Comparison of ENCODE assay signal across 8 cellular contexts in genomic region chr19:35757749-35758608, GRCh38. TPM values are rescaled to one million over a fixed set of nuclear protein-coding genes. Genes with fewer than 3 reads are reported as not detected.
DNase-seq lines count a peak whose midpoint lies in the region; ATAC-seq and TF ChIP-seq lines count a peak whose summit lies in the region.

PROSER3 (plus strand) TSS chr19:35758176; CDS start chr19:35758216, 40 bp downstream.

- DNase-seq in CD1c-positive myeloid dendritic cell (ENCODE audit: extremely low spot score) (peak; percentile 99), NCI-H82 treated with DMSO at 0.1 percent for 48 hours (lab: John Stamatoyannopoulos, UW; ENCODE audit: unreplicated experiment) (peak; percentile 99), dermis microvascular lymphatic vessel endothelial cell (ENCODE audit: low read depth in 2 of 2) (peak; percentile 99 to 100)
- DNase-seq in activated CD4-positive, alpha-beta memory T cell treated with anti-CD3 and anti-CD28 coated beads for 36 hours = peak; percentile 99
- peak; percentile 98 for DNase-seq in stimulated activated CD4-positive, alpha-beta T cell treated with anti-CD3 and anti-CD28 coated beads, Interleukin-4, amount 100 ng/mL, for 24 hours

- ATAC-seq in GM19438 (IDR thresholded peaks at IDR 0.05; ENCODE audit: low read depth, unreplicated experiment) (peak; percentile 95), HG03575 (IDR thresholded peaks at IDR 0.05; ENCODE audit: extremely low read depth, insufficient number of reproducible peaks, low FRiP score, unreplicated experiment) (peak; percentile 67)

- no peaks in the 10 kb centered on the region for H3K27me3 ChIP-seq in liver (ENCODE audit: control insufficient read depth in 4 of 4, insufficient read depth in 4 of 4, low read length in 3 of 4)

- intact Hi-C loops in activated CD4-positive, alpha-beta memory T cell treated with anti-CD3 and anti-CD28 coated beads for 36 hours (cut with micrococcal nuclease) = loop anchor here (1.0 kb wide), 5 partner anchors 10 to 64 kb away; partner anchors contain the start of genes ARHGAP33 and LIN37

- H3K9me3 ChIP-seq in liver (ENCODE audit: control insufficient read depth in 4 of 4, low read length in 3 of 4) = no peaks in the 10 kb centered on the region

- H3K4me3 ChIP-seq in liver (ENCODE audit: low read depth in 1 of 3, low read length in 3 of 3) = peak within 1 kb of the TSS; percentile 69 to 97 (median 97)

- H3K4me1 Mint-ChIP-seq in activated CD4-positive, alpha-beta memory T cell treated with anti-CD3 and anti-CD28 coated beads for 36 hours (ENCODE audit: low read depth) = peaks cover 27% of the 10 kb centered on the region

- no peak for TF ChIP-seq CTCF in liver (IDR thresholded peaks at IDR 0.05; ENCODE audit: low read depth, low read length, missing input control)

- no peaks in the 10 kb centered on the region for H3K27me3 Mint-ChIP-seq in activated CD4-positive, alpha-beta memory T cell treated with anti-CD3 and anti-CD28 coated beads for 36 hours

- peaks cover 14 to 19% (median 18%) of the 10 kb centered on the region in 4 donors for H3K4me1 ChIP-seq in liver (ENCODE audit: control insufficient read depth in 4 of 4, insufficient read depth in 4 of 4, low read length in 3 of 4)

- POLR2A ChIA-PET in activated CD4-positive, alpha-beta memory T cell treated with anti-CD3 and anti-CD28 coated beads for 36 hours (lab: Charles Lee) = interaction anchor here (1.4 to 1.5 kb wide), 2 partner anchors 10 to 17 kb away, joined by 3 to 5 read pairs; partner anchors contain the start of gene LIN37

- H3K27ac Mint-ChIP-seq in activated CD4-positive, alpha-beta memory T cell treated with anti-CD3 and anti-CD28 coated beads for 36 hours = peak within 1 kb of the TSS; percentile 91

- H3K4me3 Mint-ChIP-seq in activated CD4-positive, alpha-beta memory T cell treated with anti-CD3 and anti-CD28 coated beads for 36 hours = peak within 1 kb of the TSS; percentile 88

- peaks cover 26% of the 10 kb centered on the region for H3K36me3 Mint-ChIP-seq in activated CD4-positive, alpha-beta memory T cell treated with anti-CD3 and anti-CD28 coated beads for 36 hours

- no peaks in the 10 kb centered on the region for H3K9me3 Mint-ChIP-seq in activated CD4-positive, alpha-beta memory T cell treated with anti-CD3 and anti-CD28 coated beads for 36 hours

- H3K9ac ChIP-seq in liver (ENCODE audit: low read depth in 1 of 2, low read length in 2 of 2) = peak within 1 kb of the TSS; percentile 26 to 85

- WGBS in liver = under 1% methylated on average over 53 of the region's 53 CpGs

- H3K27ac ChIP-seq in liver (ENCODE audit: low read depth in 1 of 2, low read length in 2 of 2) = peak within 1 kb of the TSS; percentile 91 to 95

- no peak for TF ChIP-seq RAD21 in liver (IDR thresholded peaks at IDR 0.05)

- CTCF ChIA-PET in activated CD4-positive, alpha-beta memory T cell treated with anti-CD3 and anti-CD28 coated beads for 36 hours (lab: Charles Lee) = interaction anchor here (0.6 to 1.0 kb wide), 3 partner anchors 10 to 173 kb away, joined by 3 to 4 read pairs (median 4); partner anchors contain the start of genes IGFLR1 and LIN37

- peaks cover 0 to 19% (median 8%) of the 10 kb centered on the region in 4 donors for H3K36me3 ChIP-seq in liver (ENCODE audit: control insufficient read depth in 4 of 4, insufficient read depth in 3 of 4, low read depth in 1 of 4, low read length in 3 of 4)

TF ChIP-seq in liver, 16 proteins besides CTCF, POLR2A, EP300 and RAD21:
- TF ChIP-seq ZBTB33 (IDR thresholded peaks at IDR 0.05) (peak; percentile 54), REST (IDR thresholded peaks at IDR 0.05) (peak; percentile 48), ATF3 (IDR thresholded peaks at IDR 0.05) (no peak), MAX (IDR thresholded peaks at IDR 0.05) (no peak), JUND (IDR thresholded peaks at IDR 0.05) (no peak), RXRA (IDR thresholded peaks at IDR 0.05) (peak in 1 of 2 donors; percentile 44), HNF4A (conservative IDR thresholded peaks at IDR 0.05) (no peak), GABPA (IDR thresholded peaks at IDR 0.05 in 1 of 2, conservative IDR thresholded peaks at IDR 0.05 in 1 of 2) (peak in 1 of 2 donors; percentile 74), NR2F2 (IDR thresholded peaks at IDR 0.05) (no peak), HNF4G (IDR thresholded peaks at IDR 0.05) (no peak), YY1 (IDR thresholded peaks at IDR 0.05) (peak; percentile 86), EGR1 (IDR thresholded peaks at IDR 0.05; ENCODE audit: low read depth in 2 of 2) (peak in 1 of 2 donors; percentile 25), FOXA2 (IDR thresholded peaks at IDR 0.05) (no peak), TAF1 (conservative IDR thresholded peaks at IDR 0.05) (no peak), SP1 (IDR thresholded peaks at IDR 0.05) (peak; percentile 100), FOXA1 (IDR thresholded peaks at IDR 0.05) (no peak)

RNA-seq across cellular contexts. Expression of gene PROSER3, which starts in this region (rescaled TPM):
- 10 to 100 TPM; 38.4 to 40.0 TPM for total RNA-seq in activated CD4-positive, alpha-beta memory T cell treated with anti-CD3 and anti-CD28 coated beads for 36 hours
- total RNA-seq in dermis microvascular lymphatic vessel endothelial cell (1.3 and 1.4 TPM in 2 replicates), liver (1 to 10 TPM; 2.1 to 4.5 TPM)
- polyA plus RNA-seq in liver = 1 to 10 TPM; 2.4 to 3.1 TPM

Comparison
In these comparisons a context has a peak if more than half of its experiments do, and no peak if none do; other contexts are left out.
1. Peak in every context shown above with its lines: DNase-seq, ATAC-seq, H3K4me3 ChIP-seq and H3K27ac ChIP-seq.
2. RNA of gene PROSER3 (total RNA-seq): 38.4 to 40.0 TPM in activated CD4-positive, alpha-beta memory T cell treated with anti-CD3 and anti-CD28 coated beads for 36 hours; 2.1 to 4.5 TPM in liver and 1.3 to 1.4 TPM in dermis microvascular lymphatic vessel endothelial cell; every median in the first group is over 4 times any median in the second.